21 cellular contexts compared by ENCODE assay signal in genomic region chr4:102042843-102043802, GRCh38.
DNase-seq lines count a peak whose midpoint lies in the region; ATAC-seq and TF ChIP-seq lines count a peak whose summit lies in the region.
"Had no signal": no experiment of that assay in that cellular context is flagged by ENCODE, and none has a peak within 500 bp of the region (broad histone marks: within the 10 kb centered on the region; RNA-seq: fewer than 3 reads in every experiment).

No MANE protein-coding gene starts in this region.

- H3K27ac Mint-ChIP-seq in activated B cell treated with CpG ODN at 0.5 μM for 24 hours: peak overlapping the region; percentile 24
- H3K27ac Mint-ChIP-seq in stimulated activated memory B cell treated with anti-CD40 and anti-IgM and Interleukin-4, amounts not matched to agents 10 μg/mL and 1 μg/mL and 100 μg/mL, for 72 hours: no peak overlapping the region
- H3K27ac Mint-ChIP-seq: CD8-positive, alpha-beta T cell had no signal

- no peak overlapping the region for H3K4me3 ChIP-seq in smooth muscle cell
- H3K4me3 ChIP-seq: BLaER1 treated with 17β-estradiol and CSF1 and Interleukin-3, amounts not matched to agents 10 nM and 100 nM; GM23248; PC-9 had no signal

- no peaks in the 10 kb centered on the region for H3K9me3 ChIP-seq in smooth muscle cell (replicated peaks; ENCODE audit: low read depth)
- H3K9me3 ChIP-seq: BLaER1 treated with 17β-estradiol and CSF1 and Interleukin-3, amounts not matched to agents 10 nM and 100 nM had no signal

- peak overlapping the region; percentile 34 for H3K4me2 ChIP-seq in smooth muscle cell
- H3K4me2 ChIP-seq: BLaER1 treated with 17β-estradiol and CSF1 and Interleukin-3, amounts not matched to agents 10 nM and 100 nM; PC-9 had no signal

- H3K27ac ChIP-seq in smooth muscle cell (ENCODE audit: low read depth): peak overlapping the region; percentile 40
- H3K27ac ChIP-seq: 22Rv1; BLaER1 treated with 17β-estradiol and CSF1 and Interleukin-3, amounts not matched to agents 10 nM and 100 nM; GM23248; PC-9; RWPE1 had no signal

- POLR2A ChIA-PET in activated B cell treated with CpG ODN at 0.5 μM for 24 hours (lab: Charles Lee): no interaction called here

- ATAC-seq in activated B cell treated with CpG ODN at 0.5 μM for 24 hours (ENCODE audit: low read depth) (no peak), GM21825 (IDR thresholded peaks at IDR 0.05; ENCODE audit: unreplicated experiment) (no peak)
- no peak for ATAC-seq in stimulated activated memory B cell treated with anti-CD40 and anti-IgM and Interleukin-4, amounts not matched to agents 10 μg/mL and 1 μg/mL and 100 μg/mL, for 72 hours
- ATAC-seq: CD8-positive, alpha-beta T cell had no signal

- intact Hi-C loops in activated B cell treated with CpG ODN at 0.5 μM for 24 hours (cut with micrococcal nuclease): no loop called here

- H3K4me1 ChIP-seq in smooth muscle cell (ENCODE audit: low read depth): no peaks in the 10 kb centered on the region
- H3K4me1 ChIP-seq: BLaER1 treated with 17β-estradiol and CSF1 and Interleukin-3, amounts not matched to agents 10 nM and 100 nM had no signal

- H3K9me3 Mint-ChIP-seq in activated B cell treated with CpG ODN at 0.5 μM for 24 hours: no peaks in the 10 kb centered on the region
- H3K9me3 Mint-ChIP-seq in stimulated activated memory B cell treated with anti-CD40 and anti-IgM and Interleukin-4, amounts not matched to agents 10 μg/mL and 1 μg/mL and 100 μg/mL, for 72 hours: no peaks in the 10 kb centered on the region
- H3K9me3 Mint-ChIP-seq: CD8-positive, alpha-beta T cell had no signal

- no peak overlapping the region for H3K9ac ChIP-seq in smooth muscle cell (ENCODE audit: low read depth)
- H3K9ac ChIP-seq: BLaER1 treated with 17β-estradiol and CSF1 and Interleukin-3, amounts not matched to agents 10 nM and 100 nM; GM23248 had no signal

- H3K36me3 ChIP-seq in smooth muscle cell (ENCODE audit: low read depth): no peaks in the 10 kb centered on the region
- H3K36me3 ChIP-seq: BLaER1 treated with 17β-estradiol and CSF1 and Interleukin-3, amounts not matched to agents 10 nM and 100 nM had no signal

- TF ChIP-seq CTCF in activated B cell treated with CpG ODN at 0.5 μM for 24 hours (IDR thresholded peaks at IDR 0.05) (no peak), smooth muscle cell (IDR thresholded peaks at IDR 0.05; ENCODE audit: borderline replicate concordance, insufficient read depth, poor library complexity, severe bottlenecking) (no peak)

- H3K4me1 Mint-ChIP-seq in activated B cell treated with CpG ODN at 0.5 μM for 24 hours: peaks cover 4% of the 10 kb centered on the region
- H3K4me1 Mint-ChIP-seq in stimulated activated memory B cell treated with anti-CD40 and anti-IgM and Interleukin-4, amounts not matched to agents 10 μg/mL and 1 μg/mL and 100 μg/mL, for 72 hours: peaks cover 5% of the 10 kb centered on the region

- DNase-seq in NOMO-1 treated with DMSO at 0.1 percent for 48 hours (lab: John Stamatoyannopoulos, UW; ENCODE audit: unreplicated experiment) (peak; percentile 10), NOMO-1 treated with dmso at 0.1 percent for 144 hours (lab: John Stamatoyannopoulos, UW; ENCODE audit: unreplicated experiment) (no peak), HT-29 (ENCODE audit: low spot score) (peak; percentile 22), activated B cell treated with CpG ODN at 0.5 μM for 24 hours (no peak), smooth muscle cell (lab: John Stamatoyannopoulos, UW; ENCODE audit: unreplicated experiment) (no peak)
- no peak for DNase-seq in stimulated activated CD4-positive, alpha-beta T cell treated with anti-CD3 and anti-CD28 coated beads, Interleukin-4, amount 100 ng/mL, for 4 hours
- DNase-seq: CD8-positive, alpha-beta T cell; GM23248; HCEC 1CT; NCI-H1105; NCI-H2081; NCI-H2171 treated with DMSO at 0.1 percent for 48 hours; NCI-H446 treated with DMSO at 0.1 percent for 48 hours; PC-9; SIG-M5; SW 1271 had no signal

- CTCF ChIA-PET in activated B cell treated with CpG ODN at 0.5 μM for 24 hours (lab: Charles Lee): no interaction called here

- no peak overlapping the region for H3K4me3 Mint-ChIP-seq in activated B cell treated with CpG ODN at 0.5 μM for 24 hours
- H3K4me3 Mint-ChIP-seq in stimulated activated memory B cell treated with anti-CD40 and anti-IgM and Interleukin-4, amounts not matched to agents 10 μg/mL and 1 μg/mL and 100 μg/mL, for 72 hours: no peak overlapping the region
- H3K4me3 Mint-ChIP-seq: CD8-positive, alpha-beta T cell had no signal

- H3K36me3 Mint-ChIP-seq in activated B cell treated with CpG ODN at 0.5 μM for 24 hours (ENCODE audit: low read depth): peaks cover 80% of the 10 kb centered on the region
- peaks cover 60% of the 10 kb centered on the region for H3K36me3 Mint-ChIP-seq in stimulated activated memory B cell treated with anti-CD40 and anti-IgM and Interleukin-4, amounts not matched to agents 10 μg/mL and 1 μg/mL and 100 μg/mL, for 72 hours
- H3K36me3 Mint-ChIP-seq: CD8-positive, alpha-beta T cell had no signal

- no peaks in the 10 kb centered on the region for H4K20me1 ChIP-seq in smooth muscle cell (ENCODE audit: low read depth)
- H4K20me1 ChIP-seq: BLaER1 treated with 17β-estradiol and CSF1 and Interleukin-3, amounts not matched to agents 10 nM and 100 nM had no signal

- H2AFZ ChIP-seq in smooth muscle cell (ENCODE audit: low read depth): peak overlapping the region; percentile 73
- H2AFZ ChIP-seq: GM23248, PC-9 had no signal

- H3K79me2 ChIP-seq in smooth muscle cell (ENCODE audit: low read depth): no peaks in the 10 kb centered on the region

- no peaks in the 10 kb centered on the region for H3K27me3 Mint-ChIP-seq in activated B cell treated with CpG ODN at 0.5 μM for 24 hours
- no peaks in the 10 kb centered on the region for H3K27me3 Mint-ChIP-seq in stimulated activated memory B cell treated with anti-CD40 and anti-IgM and Interleukin-4, amounts not matched to agents 10 μg/mL and 1 μg/mL and 100 μg/mL, for 72 hours

- H3F3A ChIP-seq in smooth muscle cell (ENCODE audit: low read depth): no peaks in the 10 kb centered on the region

- no peaks in the 10 kb centered on the region for H3K27me3 ChIP-seq in smooth muscle cell (ENCODE audit: low read depth)
- H3K27me3 ChIP-seq: BLaER1 treated with 17β-estradiol and CSF1 and Interleukin-3, amounts not matched to agents 10 nM and 100 nM had no signal

- WGBS in smooth muscle cell (ENCODE audit: low lambda C conversion rate): 39% methylated on average over 7 of the region's 7 CpGs

Comparison
In these comparisons a context has a peak if more than half of its experiments do, and no peak if none do; other contexts are left out.
1. DNase-seq: peak in NOMO-1 treated with DMSO at 0.1 percent for 48 hours (single experiment) and HT-29 (single experiment); none in NOMO-1 treated with dmso at 0.1 percent for 144 hours (single experiment), activated B cell treated with CpG ODN at 0.5 μM for 24 hours (single experiment), smooth muscle cell (single experiment) and stimulated activated CD4-positive, alpha-beta T cell treated with anti-CD3 and anti-CD28 coated beads, Interleukin-4, amount 100 ng/mL, for 4 hours (0 of 2).